ENCODE assay signal across 9 cellular contexts in genomic region chr14:63045612-63046320, GRCh38. TPM values are rescaled to one million over a fixed set of nuclear protein-coding genes. Genes with fewer than 3 reads are reported as not detected.
A peak's percentile ranks its signal among the peaks of the same experiment; 100 is the strongest.
DNase-seq lines count a peak whose midpoint lies in the region; ATAC-seq, FAIRE-seq and TF ChIP-seq lines count a peak whose summit lies in the region.
"Had no signal": no experiment of that assay in that cellular context is flagged by ENCODE, and none has a peak within 500 bp of the region (broad histone marks: within the 10 kb centered on the region; RNA-seq: fewer than 3 reads in every experiment).

No MANE protein-coding gene starts in this region.

- DNase-seq in BJ (ENCODE audit: low read depth), result no peak
- DNase-seq in HTR-8/SVneo (ENCODE audit: insufficient read length, low spot score), result peak; percentile 77
- DNase-seq in right cardiac atrium, result peak in 2 of 3 donors; percentile 52 to 56
- no peak for DNase-seq in spleen
- DNase-seq in ureter (ENCODE audit: low spot score), result no peak
- DNase-seq in NK-92 treated with Interleukin-12 subunit alpha and Interleukin-12 subunit beta, amount 100 ng/mL, for 24 hours (lab: John Stamatoyannopoulos, UW), result no peak
- no peak for DNase-seq in stimulated activated CD4-positive, alpha-beta T cell treated with anti-CD3 and anti-CD28 coated beads, Interleukin-4, amount 100 ng/mL, for 4 hours

- intact Hi-C loops in right cardiac atrium (cut with DNase I), result no loop called here
- intact Hi-C loops in spleen (cut with DNase I; ENCODE audit: low total_unique reads), result no loop called here

- CTCF ChIA-PET in BJ (lab: Yijun Ruan, JAX), result no interaction called here

- H3K4me1 ChIP-seq in right cardiac atrium (ENCODE audit: control insufficient read depth, insufficient read depth, low read length), result peaks cover 1% of the 10 kb centered on the region
- peaks cover 0 to 16% (median 12%) of the 10 kb centered on the region in 6 donors for H3K4me1 ChIP-seq in spleen

- TF ChIP-seq POLR2A in spleen (IDR thresholded peaks at IDR 0.05), result no peak

- no peaks in the 10 kb centered on the region for H3K9me3 ChIP-seq in right cardiac atrium (ENCODE audit: control insufficient read depth, low read length)
- H3K9me3 ChIP-seq in spleen, result no peaks in the 10 kb centered on the region

- WGBS in right cardiac atrium, result 1% methylated on average over 70 of the region's 70 CpGs
- WGBS in spleen, 5 donors, result 2 to 4% (median 4%) methylated on average over 47 to 70 of the region's 70 CpGs

- H3K36me3 ChIP-seq in BJ (ENCODE audit: control insufficient read depth, insufficient read depth, low read length) (no peaks in the 10 kb centered on the region), spleen (no peaks in the 10 kb centered on the region)

- FAIRE-seq in HTR-8/SVneo (lab: Jason Lieb, UNC), result no peak

- H3K27me3 ChIP-seq in BJ (ENCODE audit: control insufficient read depth, insufficient read depth, low read length) (peaks cover 14% of the 10 kb centered on the region), right cardiac atrium (ENCODE audit: control insufficient read depth, insufficient read depth) (peaks cover 11% of the 10 kb centered on the region), spleen (replicated peaks in 1 of 7) (peaks cover 4 to 68% (median 30%) of the 10 kb centered on the region in 7 donors)

- H3K4me3 ChIP-seq in BJ (ENCODE audit: low read depth, low read length) (peak overlapping the region; percentile 39), right cardiac atrium (ENCODE audit: low read length) (peak overlapping the region; percentile 29), spleen (peak overlapping the region in 6 of 8 donors; percentile 7 to 50 (median 18))

- 0 out of 2 replicates have a peak, but pooled peaks have one; percentile 6 for TF ChIP-seq CTCF in BJ (IDR thresholded peaks at IDR 0.05; ENCODE audit: insufficient read depth, low read depth, low read length)
- no peak for TF ChIP-seq CTCF in spleen (IDR thresholded peaks at IDR 0.05 in 8 of 11, conservative IDR thresholded peaks at IDR 0.05 in 3 of 11)

- ATAC-seq in SK-N-SH treated with all-trans-retinoic acid at 6 μM for 48 hours, result peak; percentile 85
- ATAC-seq in right cardiac atrium, result peak; percentile 55 to 67

- POLR2A ChIA-PET in BJ (lab: Charles Lee), result no interaction called here

- no peak overlapping the region for H3K27ac ChIP-seq in right cardiac atrium (ENCODE audit: low read length)
- no peak overlapping the region for H3K27ac ChIP-seq in spleen

TF ChIP-seq in SK-N-SH treated with all-trans-retinoic acid at 6 μM for 48 hours, 23 proteins besides CTCF, POLR2A, EP300 and RAD21:
- TF ChIP-seq ZFP30 (CRISPR knock-in tag; IDR thresholded peaks at IDR 0.05), result no peak
- no peak for TF ChIP-seq ESRRG (CRISPR knock-in tag; IDR thresholded peaks at IDR 0.05)

RNA-seq across cellular contexts. Expression of gene KCNH5, which starts 0.5 kb away (rescaled TPM):
- polyA plus RNA-seq in BJ (2011; rRNA removed) (0.02 and 0.05 TPM in 2 replicates), right cardiac atrium (not detected), spleen (under 1 TPM in 2 of 3 donors, not detected in 1; 0.02 to 0.03 TPM)
- polyA minus RNA-seq in BJ (2011; rRNA and poly(A)+ RNA removed), result 0.33 and 0.41 TPM in 2 replicates
- total RNA-seq in right cardiac atrium (not detected), spleen (under 1 TPM in 2 of 7 donors, not detected in 5; 0.03 TPM), ureter (not detected)
- total RNA-seq: activated CD8-positive, alpha-beta memory T cell treated with anti-CD3 and anti-CD28 coated beads for 36 hours had no signal

Comparison
In these comparisons a context has a peak if more than half of its experiments do, and no peak if none do; other contexts are left out.
1. DNase-seq: peak in HTR-8/SVneo (single experiment) and right cardiac atrium (2 of 3); none in BJ (single experiment), spleen (single experiment), ureter (single experiment), NK-92 treated with Interleukin-12 subunit alpha and Interleukin-12 subunit beta, amount 100 ng/mL, for 24 hours (single experiment) and stimulated activated CD4-positive, alpha-beta T cell treated with anti-CD3 and anti-CD28 coated beads, Interleukin-4, amount 100 ng/mL, for 4 hours (0 of 2).
2. Peak in every context shown above with its lines, with median percentiles within 50 percentile points of each other: H3K4me3 ChIP-seq.